In genomic region chr17:35973333-35974260, GRCh38 we compare ENCODE assay signal across 15 cellular contexts. TPM values are rescaled to one million over a fixed set of nuclear protein-coding genes. Genes with fewer than 3 reads are reported as not detected.
DNase-seq lines count a peak whose midpoint lies in the region; ATAC-seq, FAIRE-seq and TF ChIP-seq lines count a peak whose summit lies in the region.
"Had no signal": no experiment of that assay in that cellular context is flagged by ENCODE, and none has a peak within 500 bp of the region (broad histone marks: within the 10 kb centered on the region; RNA-seq: fewer than 3 reads in every experiment).

No MANE protein-coding gene starts in this region.

- CTCF ChIA-PET in WTC11 (lab: Charles Lee): interaction anchor here (1.3 to 7.3 kb wide), 3 partner anchors 99 to 510 kb away, joined by 4 to 78 read pairs (median 10); no protein-coding TSS in a partner anchor

- H3K27ac ChIP-seq in foreskin keratinocyte (peak overlapping the region; percentile 37), pancreas (no peak overlapping the region), WERI-Rb-1 (no peak overlapping the region)
- H3K27ac ChIP-seq: psoas muscle had no signal

- FAIRE-seq in pancreas (lab: Jason Lieb, UNC): no peak
- FAIRE-seq: urothelium cell line had no signal

- POLR2A ChIA-PET in WTC11 (lab: Charles Lee): no interaction called here

- H3K9me3 ChIP-seq in pancreas (no peaks in the 10 kb centered on the region), WERI-Rb-1 (ENCODE audit: severe bottlenecking) (no peaks in the 10 kb centered on the region)
- H3K9me3 ChIP-seq: psoas muscle had no signal

- H3K36me3 Mint-ChIP-seq in HFFc6 (ENCODE audit: low read depth) (no peaks in the 10 kb centered on the region), WTC11 (no peaks in the 10 kb centered on the region)

- DNase-seq in HFFc6 (peak; percentile 30), WTC11 (ENCODE audit: low spot score) (no peak), foreskin keratinocyte (peak; percentile 87 to 89), pancreas (peak in 4 of 6 donors; percentile 32 to 55 (median 32)), WERI-Rb-1 (no peak)
- DNase-seq in stimulated activated CD4-positive, alpha-beta T cell treated with anti-CD3 and anti-CD28 coated beads, Interleukin-2, amount 100 ng/mL, for 24 hours: no peak
- DNase-seq in activated CD4-positive, CD25-positive, alpha-beta regulatory T cell treated with anti-CD3 and anti-CD28 coated beads, Interleukin-2, amount 50 U/mL, for 72 hours: no peak
- DNase-seq: NCI-H82, psoas muscle had no signal

- H3K27ac Mint-ChIP-seq in HFFc6: no peak overlapping the region
- no peak overlapping the region for H3K27ac Mint-ChIP-seq in WTC11
- H3K27ac Mint-ChIP-seq: T-helper 1 cell treated with Interleukin-12 subunit alpha and Interleukin-12 subunit beta and Interleukin-4 antibody, amounts not matched to agents 30 μg/mL and 1 μg/mL, for 36 hours had no signal

- TF ChIP-seq CTCF in HFFc6 (IDR thresholded peaks at IDR 0.05): no peak
- no peak for TF ChIP-seq CTCF in WTC11 (IDR thresholded peaks at IDR 0.05)
- TF ChIP-seq CTCF in foreskin keratinocyte (conservative IDR thresholded peaks at IDR 0.05): no peak
- TF ChIP-seq CTCF in pancreas (IDR thresholded peaks at IDR 0.05): no peak
- no peak for TF ChIP-seq CTCF in WERI-Rb-1 (IDR thresholded peaks at IDR 0.05; ENCODE audit: low read depth, low read length)

- no peaks in the 10 kb centered on the region for H3K36me3 ChIP-seq in pancreas
- no peaks in the 10 kb centered on the region for H3K36me3 ChIP-seq in WERI-Rb-1

- H3K27me3 ChIP-seq in foreskin keratinocyte (no peaks in the 10 kb centered on the region), pancreas (no peaks in the 10 kb centered on the region), WERI-Rb-1 (ENCODE audit: insufficient read depth, low read depth, severe bottlenecking) (no peaks in the 10 kb centered on the region)

- H3K4me3 Mint-ChIP-seq in HFFc6: no peak overlapping the region
- H3K4me3 Mint-ChIP-seq in WTC11: no peak overlapping the region
- H3K4me3 Mint-ChIP-seq: T-helper 1 cell treated with Interleukin-12 subunit alpha and Interleukin-12 subunit beta and Interleukin-4 antibody, amounts not matched to agents 30 μg/mL and 1 μg/mL, for 36 hours had no signal

- H3K4me1 Mint-ChIP-seq in HFFc6 (ENCODE audit: low read depth) (peaks cover 15% of the 10 kb centered on the region), WTC11 (no peaks in the 10 kb centered on the region)

- H3K4me1 ChIP-seq in foreskin keratinocyte: peaks cover 16% of the 10 kb centered on the region
- peaks cover 0 to 10% (median 7%) of the 10 kb centered on the region in 3 donors for H3K4me1 ChIP-seq in pancreas
- H3K4me1 ChIP-seq: psoas muscle had no signal

- H3K9me3 Mint-ChIP-seq in HFFc6: no peaks in the 10 kb centered on the region
- H3K9me3 Mint-ChIP-seq in WTC11: no peaks in the 10 kb centered on the region
- H3K9me3 Mint-ChIP-seq: T-helper 1 cell treated with Interleukin-12 subunit alpha and Interleukin-12 subunit beta and Interleukin-4 antibody, amounts not matched to agents 30 μg/mL and 1 μg/mL, for 36 hours had no signal

- 31 to 35% methylated on average over 10 of the region's 10 CpGs for WGBS in pancreas, 2 donors

- H3K27me3 Mint-ChIP-seq in HFFc6 (ENCODE audit: insufficient read depth) (peaks cover 7% of the 10 kb centered on the region), WTC11 (ENCODE audit: low read depth) (no peaks in the 10 kb centered on the region; the same call in 1 of the 2 replicates)

- no peak for ATAC-seq in WTC11
- peak; percentile 87 for ATAC-seq in foreskin keratinocyte
- ATAC-seq in pancreas: peak; percentile 55 to 82 (median 74)
- ATAC-seq in HG03342 (IDR thresholded peaks at IDR 0.05; ENCODE audit: unreplicated experiment): no peak
- ATAC-seq: psoas muscle had no signal

- H3K4me3 ChIP-seq in pancreas: no peak overlapping the region
- H3K4me3 ChIP-seq in WERI-Rb-1 (ENCODE audit: low read depth, low read length): no peak overlapping the region
- H3K4me3 ChIP-seq: psoas muscle had no signal

- intact Hi-C loops in pancreas (cut with DNase I): loop anchor here in 2 of 3 donors (5.0 to 10.0 kb wide), 3 partner anchors 91 to 174 kb away; partner anchors contain the start of gene CCL18 (in 1 of the 2)

TF ChIP-seq in WTC11, 78 proteins besides CTCF, POLR2A, EP300 and RAD21:
- peak; percentile 70 for TF ChIP-seq GABPB1 (CRISPR knock-in tag; IDR thresholded peaks at IDR 0.05)
- TF ChIP-seq PREB (CRISPR knock-in tag; IDR thresholded peaks at IDR 0.05; ENCODE audit: borderline replicate concordance): no peak
TF ChIP-seq in WTC11: peak in this region for 1.

RNA-seq across cellular contexts. Expression of gene CCL16, which starts 7.7 kb away (rescaled TPM):
- not detected for total RNA-seq in HFFc6 (2021; fragmentation: NEBNext Ultra II Directional; extraction: Animal tissue kit (Norgen Biotek cat#: 25700))
- total RNA-seq in WTC11 (2021): not detected in 3 replicates
- not detected in 2 replicates for total RNA-seq in foreskin keratinocyte
- not detected in 2 replicates for polyA plus RNA-seq in foreskin keratinocyte
- total RNA-seq in pancreas: not detected
- under 1 TPM; 0.14 to 0.30 TPM for polyA plus RNA-seq in pancreas
- total RNA-seq: activated CD8-positive, alpha-beta memory T cell treated with anti-CD3 and anti-CD28 coated beads for 36 hours; fibroblast of lung; psoas muscle had no signal
- polyA plus RNA-seq: fibroblast of lung had no signal

RNA-seq across cellular contexts. Expression of gene CCL14, which starts 12.9 kb away (rescaled TPM):
- not detected for total RNA-seq in HFFc6 (2021; fragmentation: NEBNext Ultra II Directional; extraction: Animal tissue kit (Norgen Biotek cat#: 25700))
- total RNA-seq in WTC11 (2021): not detected in 3 replicates
- total RNA-seq in foreskin keratinocyte: not detected in 2 replicates
- polyA plus RNA-seq in foreskin keratinocyte: not detected in 2 replicates
- 10 to 100 TPM in 1 of 6 donors, 1 to 10 TPM in 5; 1.9 to 11.5 (median 5.0) TPM for total RNA-seq in pancreas
- polyA plus RNA-seq in pancreas: 10 to 100 TPM in 1 of 2 donors, 1 to 10 TPM in 1; 5.7 to 53.7 TPM
- total RNA-seq: activated CD8-positive, alpha-beta memory T cell treated with anti-CD3 and anti-CD28 coated beads for 36 hours; fibroblast of lung had no signal
- polyA plus RNA-seq: fibroblast of lung had no signal

RNA-seq across cellular contexts. Expression of gene CCL15, which starts 27.8 kb away (rescaled TPM):
- not detected for total RNA-seq in HFFc6 (2021; fragmentation: NEBNext Ultra II Directional; extraction: Animal tissue kit (Norgen Biotek cat#: 25700))
- not detected in 3 replicates for total RNA-seq in WTC11 (2021)
- total RNA-seq in foreskin keratinocyte: not detected in 2 replicates
- not detected in 2 replicates for polyA plus RNA-seq in foreskin keratinocyte
- total RNA-seq in pancreas: under 1 TPM in 3 of 6 donors, not detected in 3; 0.32 to 0.55 (median 0.32) TPM
- under 1 TPM in 1 of 2 donors, not detected in 1; 0.59 TPM for polyA plus RNA-seq in pancreas
- total RNA-seq: activated CD8-positive, alpha-beta memory T cell treated with anti-CD3 and anti-CD28 coated beads for 36 hours; fibroblast of lung; lower leg skin; psoas muscle had no signal
- polyA plus RNA-seq: fibroblast of lung, psoas muscle had no signal

RNA-seq across cellular contexts. Expression of gene LYZL6, which starts 30.1 kb away (rescaled TPM):
- total RNA-seq in HFFc6 (2021; fragmentation: NEBNext Ultra II Directional; extraction: Animal tissue kit (Norgen Biotek cat#: 25700)): not detected
- total RNA-seq in WTC11 (2021) (not detected in 3 replicates), foreskin keratinocyte (not detected in 2 replicates), pancreas (not detected)
- polyA plus RNA-seq in foreskin keratinocyte (not detected in 2 replicates), pancreas (not detected)
- total RNA-seq: activated CD8-positive, alpha-beta memory T cell treated with anti-CD3 and anti-CD28 coated beads for 36 hours; fibroblast of lung; lower leg skin; psoas muscle had no signal
- polyA plus RNA-seq: fibroblast of lung, psoas muscle had no signal

RNA-seq across cellular contexts. Expression of gene RDM1, which starts 43.0 kb away (rescaled TPM):
- under 1 TPM in 4 of 6 experiments, not detected in 2; 0.23 to 0.76 (median 0.53) TPM for total RNA-seq in HFFc6 (2021; fragmentation: NEBNext Ultra II Directional; extraction: Animal tissue kit (Norgen Biotek cat#: 25700))
- total RNA-seq in WTC11 (2021) (4.7 to 6.4 TPM (median 5.2 TPM) in 3 replicates), foreskin keratinocyte (0.85 and 1.8 TPM in 2 replicates), pancreas (under 1 TPM in 1 of 6 donors, not detected in 5; 0.31 TPM)
- polyA plus RNA-seq in foreskin keratinocyte (2.0 and 2.1 TPM in 2 replicates), pancreas (not detected)
- total RNA-seq: lower leg skin, psoas muscle had no signal
- polyA plus RNA-seq: psoas muscle had no signal

Comparison
In these comparisons a context has a peak if more than half of its experiments do, and no peak if none do; other contexts are left out.
1. DNase-seq: peak in HFFc6 (single experiment), foreskin keratinocyte (2 of 2) and pancreas (4 of 6); none in WTC11 (single experiment), WERI-Rb-1 (single experiment), stimulated activated CD4-positive, alpha-beta T cell treated with anti-CD3 and anti-CD28 coated beads, Interleukin-2, amount 100 ng/mL, for 24 hours (0 of 2) and activated CD4-positive, CD25-positive, alpha-beta regulatory T cell treated with anti-CD3 and anti-CD28 coated beads, Interleukin-2, amount 50 U/mL, for 72 hours (single experiment).
2. ATAC-seq: peak in foreskin keratinocyte (single experiment) and pancreas (4 of 4); none in WTC11 (single experiment) and HG03342 (single experiment).